ENCODE assay signal across 1 cellular context in genomic region chr3:186931487-186932280, GRCh38.
TF ChIP-seq lines count a peak whose summit lies in the region.

No MANE protein-coding gene starts in this region.

TF ChIP-seq in K562, 482 proteins besides CTCF, POLR2A, EP300 and RAD21 (continued from another document):
- TF ChIP-seq, protein P1, sequence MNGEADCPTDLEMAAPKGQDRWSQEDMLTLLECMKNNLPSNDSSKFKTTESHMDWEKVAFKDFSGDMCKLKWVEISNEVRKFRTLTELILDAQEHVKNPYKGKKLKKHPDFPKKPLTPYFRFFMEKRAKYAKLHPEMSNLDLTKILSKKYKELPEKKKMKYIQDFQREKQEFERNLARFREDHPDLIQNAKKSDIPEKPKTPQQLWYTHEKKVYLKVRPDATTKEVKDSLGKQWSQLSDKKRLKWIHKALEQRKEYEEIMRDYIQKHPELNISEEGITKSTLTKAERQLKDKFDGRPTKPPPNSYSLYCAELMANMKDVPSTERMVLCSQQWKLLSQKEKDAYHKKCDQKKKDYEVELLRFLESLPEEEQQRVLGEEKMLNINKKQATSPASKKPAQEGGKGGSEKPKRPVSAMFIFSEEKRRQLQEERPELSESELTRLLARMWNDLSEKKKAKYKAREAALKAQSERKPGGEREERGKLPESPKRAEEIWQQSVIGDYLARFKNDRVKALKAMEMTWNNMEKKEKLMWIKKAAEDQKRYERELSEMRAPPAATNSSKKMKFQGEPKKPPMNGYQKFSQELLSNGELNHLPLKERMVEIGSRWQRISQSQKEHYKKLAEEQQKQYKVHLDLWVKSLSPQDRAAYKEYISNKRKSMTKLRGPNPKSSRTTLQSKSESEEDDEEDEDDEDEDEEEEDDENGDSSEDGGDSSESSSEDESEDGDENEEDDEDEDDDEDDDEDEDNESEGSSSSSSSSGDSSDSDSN (IDR thresholded peaks at IDR 0.05; ENCODE audit: borderline replicate concordance in 1 of 2, low read depth in 2 of 2, low read length in 2 of 2) = peak in 1 of 2 experiments; percentile 73; a peak in 3 of 4 replicates
- peak; percentile 42; the same call in 1 of the 2 replicates for TF ChIP-seq LCOR (CRISPR knock-in tag; IDR thresholded peaks at IDR 0.05)
- 0 out of 2 replicates have a peak, but pooled peaks have one; percentile 15 for TF ChIP-seq CBFA2T2 (conservative IDR thresholded peaks at IDR 0.05)
- no peak for TF ChIP-seq SNAPC5 (CRISPR knock-in tag; IDR thresholded peaks at IDR 0.05)
- peak in 1 of 3 experiments; percentile 12; a peak in 1 of 6 replicates for TF ChIP-seq ZBTB11 (CRISPR knock-in tag; IDR thresholded peaks at IDR 0.05)
- TF ChIP-seq CSDE1 (IDR thresholded peaks at IDR 0.05) = no peak
- TF ChIP-seq MAZ (CRISPR knock-in tag; conservative IDR thresholded peaks at IDR 0.05 in 1 of 2, IDR thresholded peaks at IDR 0.05 in 1 of 2) = peak in 1 of 2 experiments; percentile 21; a peak in 1 of 4 replicates
- no peak; the same call in 1 of the 2 replicates for TF ChIP-seq GABPA (tag; conservative IDR thresholded peaks at IDR 0.05; ENCODE audit: low read depth)
- peak; percentile 63 for TF ChIP-seq CREM (IDR thresholded peaks at IDR 0.05; ENCODE audit: low read depth)
- no peak for TF ChIP-seq ZNF146 (CRISPR knock-in tag; IDR thresholded peaks at IDR 0.05; ENCODE audit: unreplicated experiment)
- peak; percentile 27; the same call in 1 of the 2 replicates for TF ChIP-seq ZNF589 (CRISPR knock-in tag; IDR thresholded peaks at IDR 0.05; ENCODE audit: low read depth)
- TF ChIP-seq, protein P2, sequence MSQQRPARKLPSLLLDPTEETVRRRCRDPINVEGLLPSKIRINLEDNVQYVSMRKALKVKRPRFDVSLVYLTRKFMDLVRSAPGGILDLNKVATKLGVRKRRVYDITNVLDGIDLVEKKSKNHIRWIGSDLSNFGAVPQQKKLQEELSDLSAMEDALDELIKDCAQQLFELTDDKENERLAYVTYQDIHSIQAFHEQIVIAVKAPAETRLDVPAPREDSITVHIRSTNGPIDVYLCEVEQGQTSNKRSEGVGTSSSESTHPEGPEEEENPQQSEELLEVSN (IDR thresholded peaks at IDR 0.05; ENCODE audit: borderline replicate concordance in 1 of 2, extremely low read depth in 1 of 2, insufficient read depth in 1 of 2, insufficient read length in 1 of 2, low read depth in 1 of 2, low read length in 1 of 2, poor library complexity in 1 of 2, severe bottlenecking in 1 of 2) = peak in 1 of 2 experiments; percentile 12
- peak; percentile 25; the same call in 1 of the 2 replicates for TF ChIP-seq POLR2AphosphoS5 (IDR thresholded peaks at IDR 0.05; ENCODE audit: control insufficient read depth, insufficient read depth, low read depth, low read length)
